ENCODE assay signal across 20 cellular contexts in the genomic region with DNA sequence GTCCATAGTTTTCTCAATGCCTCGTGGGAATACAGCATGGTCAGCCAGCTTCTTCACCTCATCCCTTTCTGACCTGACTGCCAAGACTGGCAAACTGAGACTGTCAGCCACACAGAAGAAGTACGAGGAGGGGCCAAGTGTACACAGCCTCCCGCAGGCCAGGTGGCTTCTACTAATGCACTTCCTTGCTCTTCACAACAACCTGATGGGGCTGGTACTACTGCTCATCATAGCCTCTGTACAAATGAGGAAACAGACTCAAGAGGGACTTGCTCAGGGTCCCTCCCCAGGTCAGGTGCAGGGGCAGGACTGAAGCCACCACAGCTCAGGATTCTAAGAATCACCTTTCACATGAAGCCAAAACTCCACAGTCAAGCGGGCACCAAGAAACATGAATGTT. TPM values are rescaled to one million over a fixed set of nuclear protein-coding genes. Genes with fewer than 3 reads are reported as not detected.
A peak's percentile ranks its signal among the peaks of the same experiment; 100 is the strongest.
DNase-seq lines count a peak whose midpoint lies in the region; ATAC-seq lines count a peak whose summit lies in the region.
"Had no signal": no experiment of that assay in that cellular context is flagged by ENCODE, and none has a peak within 500 bp of the region (broad histone marks: within the 10 kb centered on the region; RNA-seq: fewer than 3 reads in every experiment).

No MANE protein-coding gene starts in this region.

- no peak for DNase-seq in activated T-cell treated with anti-CD3 and anti-CD28 coated beads, Interleukin-2, amount 50 U/mL, for 24 hours
- no peak for DNase-seq in activated T-cell treated with anti-CD3 and anti-CD28 coated beads, Interleukin-2, amount 50 U/mL, for 1 hour
- DNase-seq in T-cell (no peak), SKM-1 treated with dmso at 0.1 percent for 144 hours (lab: John Stamatoyannopoulos, UW; ENCODE audit: unreplicated experiment) (no peak), NCI-H82 treated with DMSO at 0.1 percent for 48 hours (lab: John Stamatoyannopoulos, UW; ENCODE audit: unreplicated experiment) (no peak), GM19238 (ENCODE audit: insufficient read length, low spot score) (no peak)
- DNase-seq in effector memory CD8-positive, alpha-beta T cell, result no peak
- DNase-seq: body of pancreas, COR-L47, DMS79 treated with DMSO at 0.1 percent for 48 hours, heart right ventricle, left colon, NCI-H1436, T-helper 9 cell had no signal

- no peak overlapping the region for H3K4me3 Mint-ChIP-seq in activated T-cell treated with anti-CD3 and anti-CD28 coated beads, Interleukin-2, amount 50 U/mL, for 24 hours
- H3K4me3 Mint-ChIP-seq in T-cell, result no peak overlapping the region
- H3K4me3 Mint-ChIP-seq in effector memory CD8-positive, alpha-beta T cell, result no peak overlapping the region
- no peak overlapping the region for H3K4me3 Mint-ChIP-seq in stimulated activated memory B cell treated with anti-CD40 and anti-IgM and Interleukin-4, amounts not matched to agents 10 μg/mL and 1 μg/mL and 100 μg/mL, for 72 hours
- H3K4me3 Mint-ChIP-seq: WTC11 had no signal

- peak overlapping the region; percentile 30 for H3K27ac Mint-ChIP-seq in activated T-cell treated with anti-CD3 and anti-CD28 coated beads, Interleukin-2, amount 50 U/mL, for 24 hours
- H3K27ac Mint-ChIP-seq in T-cell, result peak overlapping the region in 1 of 2 donors; percentile 76
- peak overlapping the region in 1 of 2 donors; percentile 76 for H3K27ac Mint-ChIP-seq in effector memory CD8-positive, alpha-beta T cell
- H3K27ac Mint-ChIP-seq in stimulated activated memory B cell treated with anti-CD40 and anti-IgM and Interleukin-4, amounts not matched to agents 10 μg/mL and 1 μg/mL and 100 μg/mL, for 72 hours, result peak overlapping the region; percentile 81
- H3K27ac Mint-ChIP-seq: WTC11 had no signal

- CTCF ChIA-PET in T-cell (lab: Charles Lee), result interaction anchor here (0.5 to 0.6 kb wide), 3 partner anchors 37 to 1749 kb away, joined by 4 to 6 read pairs (median 5); no protein-coding TSS in a partner anchor

- peaks cover 68% of the 10 kb centered on the region for H3K36me3 Mint-ChIP-seq in activated T-cell treated with anti-CD3 and anti-CD28 coated beads, Interleukin-2, amount 50 U/mL, for 24 hours (ENCODE audit: low read depth)
- peaks cover 46% of the 10 kb centered on the region for H3K36me3 Mint-ChIP-seq in T-cell
- peaks cover 15% of the 10 kb centered on the region for H3K36me3 Mint-ChIP-seq in effector memory CD8-positive, alpha-beta T cell (ENCODE audit: insufficient read depth)
- peaks cover 75% of the 10 kb centered on the region for H3K36me3 Mint-ChIP-seq in stimulated activated memory B cell treated with anti-CD40 and anti-IgM and Interleukin-4, amounts not matched to agents 10 μg/mL and 1 μg/mL and 100 μg/mL, for 72 hours

- peaks cover 1% of the 10 kb centered on the region for H3K4me1 Mint-ChIP-seq in activated T-cell treated with anti-CD3 and anti-CD28 coated beads, Interleukin-2, amount 50 U/mL, for 24 hours (ENCODE audit: low read depth)
- peaks cover 6 to 55% (median 9%) of the 10 kb centered on the region in 3 donors for H3K4me1 Mint-ChIP-seq in T-cell
- H3K4me1 Mint-ChIP-seq in effector memory CD8-positive, alpha-beta T cell (ENCODE audit: low read depth in 2 of 2), result peaks cover 0 to 9% of the 10 kb centered on the region in 2 donors
- peaks cover 82% of the 10 kb centered on the region for H3K4me1 Mint-ChIP-seq in stimulated activated memory B cell treated with anti-CD40 and anti-IgM and Interleukin-4, amounts not matched to agents 10 μg/mL and 1 μg/mL and 100 μg/mL, for 72 hours

- H3K27me3 Mint-ChIP-seq in activated T-cell treated with anti-CD3 and anti-CD28 coated beads, Interleukin-2, amount 50 U/mL, for 24 hours, result no peaks in the 10 kb centered on the region
- no peaks in the 10 kb centered on the region for H3K27me3 Mint-ChIP-seq in T-cell
- no peaks in the 10 kb centered on the region for H3K27me3 Mint-ChIP-seq in effector memory CD8-positive, alpha-beta T cell
- no peaks in the 10 kb centered on the region for H3K27me3 Mint-ChIP-seq in stimulated activated memory B cell treated with anti-CD40 and anti-IgM and Interleukin-4, amounts not matched to agents 10 μg/mL and 1 μg/mL and 100 μg/mL, for 72 hours

- ATAC-seq in T-cell (replicated peaks in 1 of 4), result peak in 3 of 4 experiments; percentile 35 to 50 (median 44)
- ATAC-seq in effector memory CD8-positive, alpha-beta T cell (replicated peaks), result peak; percentile 39
- ATAC-seq in stimulated activated memory B cell treated with anti-CD40 and anti-IgM and Interleukin-4, amounts not matched to agents 10 μg/mL and 1 μg/mL and 100 μg/mL, for 72 hours, result peak; percentile 91
- ATAC-seq: body of pancreas, heart right ventricle, left colon, WTC11 had no signal

- POLR2A ChIA-PET in T-cell (lab: Charles Lee), result no interaction called here

- H3K9me3 Mint-ChIP-seq in activated T-cell treated with anti-CD3 and anti-CD28 coated beads, Interleukin-2, amount 50 U/mL, for 24 hours, result no peaks in the 10 kb centered on the region
- H3K9me3 Mint-ChIP-seq in T-cell, result no peaks in the 10 kb centered on the region
- no peaks in the 10 kb centered on the region for H3K9me3 Mint-ChIP-seq in effector memory CD8-positive, alpha-beta T cell
- H3K9me3 Mint-ChIP-seq in stimulated activated memory B cell treated with anti-CD40 and anti-IgM and Interleukin-4, amounts not matched to agents 10 μg/mL and 1 μg/mL and 100 μg/mL, for 72 hours, result peaks cover 2% of the 10 kb centered on the region

RNA-seq across cellular contexts. Expression of a gene that starts 21.2 kb away (rescaled TPM):
- under 1 TPM in 4 of 5 donors, not detected in 1; 0.06 to 0.49 (median 0.08) TPM for total RNA-seq in T-cell
- total RNA-seq: A673, body of pancreas, cerebellum, HT1080, pulmonary artery endothelial cell, WTC11 had no signal

Comparison
In these comparisons a context has a peak if more than half of its experiments do, and no peak if none do; other contexts are left out.
1. ATAC-seq: peak in every context shown above with its lines; median percentile 91 in stimulated activated memory B cell treated with anti-CD40 and anti-IgM and Interleukin-4, amounts not matched to agents 10 μg/mL and 1 μg/mL and 100 μg/mL, for 72 hours; 44 in T-cell; 39 in effector memory CD8-positive, alpha-beta T cell.